ENCODE assay signal across 28 cellular contexts in genomic region chr14:55756078-55756477, GRCh38.
DNase-seq lines count a peak whose midpoint lies in the region; ATAC-seq lines count a peak whose summit lies in the region.
"Had no signal": no experiment of that assay in that cellular context is flagged by ENCODE, and none has a peak within 500 bp of the region (broad histone marks: within the 10 kb centered on the region; RNA-seq: fewer than 3 reads in every experiment).

No MANE protein-coding gene starts in this region.

- H3K9me3 ChIP-seq in neuronal stem cell (replicated peaks in 1 of 2; ENCODE audit: control insufficient read depth in 2 of 2, insufficient read depth in 1 of 2, low read depth in 1 of 2, low read length in 2 of 2): no peaks in the 10 kb centered on the region
- H3K9me3 ChIP-seq: BE2C, SJCRH30 had no signal

- no peaks in the 10 kb centered on the region for H3K9me3 Mint-ChIP-seq in T-helper 1 cell treated with Interleukin-12 subunit alpha and Interleukin-12 subunit beta and Interleukin-4 antibody, amounts not matched to agents 30 μg/mL and 1 μg/mL, for 36 hours
- H3K9me3 Mint-ChIP-seq in effector memory CD8-positive, alpha-beta T cell: no peaks in the 10 kb centered on the region
- H3K9me3 Mint-ChIP-seq: CD8-positive, alpha-beta memory T cell had no signal

- H3K14ac ChIP-seq in neuronal stem cell (ENCODE audit: low read length): no peak overlapping the region

- no peak overlapping the region for H3K4me2 ChIP-seq in neuronal stem cell (ENCODE audit: insufficient read depth, low read length, poor library complexity, severe bottlenecking)
- H3K4me2 ChIP-seq: PC-9 had no signal

- no peak overlapping the region for H3K27ac ChIP-seq in neuronal stem cell (replicated peaks; ENCODE audit: low read length)
- H3K27ac ChIP-seq: PC-9, SJCRH30 had no signal

- no peak overlapping the region for H2BK15ac ChIP-seq in neuronal stem cell (ENCODE audit: low read length)

- no peaks in the 10 kb centered on the region for H3K36me3 ChIP-seq in neuronal stem cell (replicated peaks in 1 of 2; ENCODE audit: control insufficient read depth in 2 of 2, insufficient read depth in 2 of 2, low read length in 2 of 2)
- H3K36me3 ChIP-seq: BE2C, SJCRH30 had no signal

- no peak overlapping the region for H3K18ac ChIP-seq in neuronal stem cell (ENCODE audit: low read length)

- H2BK5ac ChIP-seq in neuronal stem cell (ENCODE audit: low read length): no peak overlapping the region

- no peaks in the 10 kb centered on the region for H3K79me1 ChIP-seq in neuronal stem cell (ENCODE audit: low read depth, low read length)

- ATAC-seq in effector memory CD8-positive, alpha-beta T cell (replicated peaks): no peak
- ATAC-seq in HG02571 (IDR thresholded peaks at IDR 0.05; ENCODE audit: unreplicated experiment): no peak
- ATAC-seq: GM12878, Right ventricle myocardium inferior, SK-N-SH treated with all-trans-retinoic acid at 6 μM for 48 hours had no signal

- H2AFZ ChIP-seq in neuronal stem cell (ENCODE audit: low read length): no peak overlapping the region
- H2AFZ ChIP-seq: PC-9 had no signal

- no peak overlapping the region for H3K4ac ChIP-seq in neuronal stem cell (ENCODE audit: low read length)

- H3K27me3 ChIP-seq in neuronal stem cell (ENCODE audit: control insufficient read depth in 3 of 3, insufficient read depth in 3 of 3, low read depth in 1 of 3, low read length in 3 of 3): no peaks in the 10 kb centered on the region
- H3K27me3 ChIP-seq: BE2C, SJCRH30 had no signal

- H3K23ac ChIP-seq in neuronal stem cell (ENCODE audit: low read depth, low read length, poor library complexity): no peak overlapping the region

- peak overlapping the region; percentile 45 for H4K91ac ChIP-seq in neuronal stem cell (ENCODE audit: low read depth, low read length, poor library complexity)

- peaks cover 27% of the 10 kb centered on the region for H3K36me3 Mint-ChIP-seq in T-helper 1 cell treated with Interleukin-12 subunit alpha and Interleukin-12 subunit beta and Interleukin-4 antibody, amounts not matched to agents 30 μg/mL and 1 μg/mL, for 36 hours (ENCODE audit: low read depth)
- H3K36me3 Mint-ChIP-seq in effector memory CD8-positive, alpha-beta T cell (ENCODE audit: insufficient read depth): no peaks in the 10 kb centered on the region
- H3K36me3 Mint-ChIP-seq: CD14-positive monocyte; CD8-positive, alpha-beta memory T cell had no signal

- peak overlapping the region; percentile 44 for H2BK12ac ChIP-seq in neuronal stem cell (ENCODE audit: low read length)

- H3K4me3 ChIP-seq in neuronal stem cell (ENCODE audit: low read length in 2 of 2): no peak overlapping the region
- H3K4me3 ChIP-seq: GM12878, PC-9, SJCRH30 had no signal

- H3K4me3 Mint-ChIP-seq in T-helper 1 cell treated with Interleukin-12 subunit alpha and Interleukin-12 subunit beta and Interleukin-4 antibody, amounts not matched to agents 30 μg/mL and 1 μg/mL, for 36 hours: no peak overlapping the region
- no peak overlapping the region for H3K4me3 Mint-ChIP-seq in effector memory CD8-positive, alpha-beta T cell
- H3K4me3 Mint-ChIP-seq: CD14-positive monocyte; CD8-positive, alpha-beta memory T cell had no signal

- peaks cover 25% of the 10 kb centered on the region for H3K4me1 Mint-ChIP-seq in T-helper 1 cell treated with Interleukin-12 subunit alpha and Interleukin-12 subunit beta and Interleukin-4 antibody, amounts not matched to agents 30 μg/mL and 1 μg/mL, for 36 hours (ENCODE audit: low read depth)
- H3K4me1 Mint-ChIP-seq in effector memory CD8-positive, alpha-beta T cell (ENCODE audit: low read depth in 2 of 2): no peaks in the 10 kb centered on the region
- H3K4me1 Mint-ChIP-seq: CD14-positive monocyte had no signal

- peak overlapping the region; percentile 26 for H2AK5ac ChIP-seq in neuronal stem cell (ENCODE audit: low read depth, low read length)

- H3K9ac ChIP-seq in neuronal stem cell (ENCODE audit: low read depth, low read length, poor library complexity): no peak overlapping the region

- intact Hi-C loops in posterior vena cava (cut with DNase I): no loop called here

- no peak overlapping the region for H2BK120ac ChIP-seq in neuronal stem cell (ENCODE audit: low read depth, low read length)

- no peaks in the 10 kb centered on the region for H3K27me3 Mint-ChIP-seq in T-helper 1 cell treated with Interleukin-12 subunit alpha and Interleukin-12 subunit beta and Interleukin-4 antibody, amounts not matched to agents 30 μg/mL and 1 μg/mL, for 36 hours (ENCODE audit: low read depth)
- H3K27me3 Mint-ChIP-seq in effector memory CD8-positive, alpha-beta T cell: no peaks in the 10 kb centered on the region

- DNase-seq in T-helper 1 cell (no peak), NCI-H187 (lab: John Stamatoyannopoulos, UW) (peak; percentile 15 to 48), neuronal stem cell (ENCODE audit: low spot score) (no peak), hepatic stellate cell (ENCODE audit: low spot score) (no peak), posterior vena cava (ENCODE audit: low spot score) (no peak)
- no peak for DNase-seq in effector memory CD8-positive, alpha-beta T cell
- DNase-seq: 8988T; ACHN; BE2C; Calu3; CD8-positive, alpha-beta memory T cell; DMS153; EL; GDM1; KBM-7; MM.1S; NCI-H2081 treated with DMSO at 0.1 percent for 48 hours; NCI-H446 treated with DMSO at 0.1 percent for 48 hours; NCI-H526; NCI-H82; PC-9; SJCRH30 had no signal

- peak overlapping the region; percentile 38 for H3K27ac Mint-ChIP-seq in T-helper 1 cell treated with Interleukin-12 subunit alpha and Interleukin-12 subunit beta and Interleukin-4 antibody, amounts not matched to agents 30 μg/mL and 1 μg/mL, for 36 hours
- peak overlapping the region; percentile 67 to 74 for H3K27ac Mint-ChIP-seq in effector memory CD8-positive, alpha-beta T cell

- H3K4me1 ChIP-seq in neuronal stem cell (ENCODE audit: control insufficient read depth in 2 of 2, insufficient read depth in 1 of 2, low read depth in 1 of 2, low read length in 2 of 2): peaks cover 16 to 32% of the 10 kb centered on the region in 2 donors
- H3K4me1 ChIP-seq: BE2C had no signal

- H4K8ac ChIP-seq in neuronal stem cell (ENCODE audit: low read depth, low read length): no peak overlapping the region

Comparison
In these comparisons a context has a peak if more than half of its experiments do, and no peak if none do; other contexts are left out.
1. DNase-seq: peak in NCI-H187 (2 of 2); none in T-helper 1 cell (0 of 5), effector memory CD8-positive, alpha-beta T cell (0 of 3), neuronal stem cell (single experiment), hepatic stellate cell (single experiment) and posterior vena cava (single experiment).